11 cellular contexts compared by ENCODE assay signal in the genomic region with DNA sequence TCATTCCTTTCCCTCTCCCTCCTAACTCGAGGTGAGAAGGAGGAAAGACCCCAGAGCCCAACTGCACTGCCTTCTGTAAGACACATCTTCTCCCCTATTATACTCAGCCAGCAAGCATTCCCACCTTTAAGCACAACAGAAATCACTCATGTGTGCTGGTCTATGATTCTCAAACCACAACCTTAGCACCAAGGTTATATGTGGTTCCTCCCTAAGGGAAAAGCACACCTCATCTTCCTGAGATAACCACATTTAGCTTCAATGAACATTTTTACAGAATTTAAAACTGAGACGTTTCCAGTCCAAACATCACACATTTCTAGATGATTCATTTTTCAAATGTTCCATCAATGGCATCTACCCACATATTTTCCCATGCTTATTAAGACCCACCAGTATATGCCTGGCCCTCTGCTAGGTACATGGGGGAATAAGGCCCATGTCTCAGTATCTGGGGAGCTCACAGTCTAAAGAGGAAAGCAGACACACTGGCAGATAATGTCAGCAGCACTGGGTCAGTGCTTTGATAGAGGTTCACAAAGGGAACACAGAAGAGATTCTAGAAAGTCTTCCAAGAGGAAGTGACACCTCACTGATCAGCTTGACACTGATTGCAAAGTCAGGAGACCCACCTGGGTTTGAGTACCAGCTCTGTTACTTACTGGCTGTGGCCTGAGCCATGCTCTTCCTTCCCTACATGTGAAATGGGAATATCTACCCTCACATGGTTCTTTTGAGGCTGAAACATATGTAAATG.
DNase-seq lines count a peak whose midpoint lies in the region; ATAC-seq and TF ChIP-seq lines count a peak whose summit lies in the region.
"Had no signal": no experiment of that assay in that cellular context is flagged by ENCODE, and none has a peak within 500 bp of the region (broad histone marks: within the 10 kb centered on the region; RNA-seq: fewer than 3 reads in every experiment).

No MANE protein-coding gene starts in this region.

- peak overlapping the region; percentile 55 for H3K27ac Mint-ChIP-seq in nephron progenitor cell
- H3K27ac Mint-ChIP-seq: HFFc6 had no signal

- peak overlapping the region; percentile 49 for H3K4me3 Mint-ChIP-seq in nephron progenitor cell
- H3K4me3 Mint-ChIP-seq: HFFc6 had no signal

- H3K36me3 Mint-ChIP-seq in nephron progenitor cell (ENCODE audit: low read depth), result peaks cover 26% of the 10 kb centered on the region

- peaks cover 26% of the 10 kb centered on the region for H3K9me3 Mint-ChIP-seq in nephron progenitor cell
- H3K9me3 Mint-ChIP-seq: HFFc6 had no signal

- no peaks in the 10 kb centered on the region for H3K27me3 Mint-ChIP-seq in nephron progenitor cell (ENCODE audit: low read depth, poor library complexity)

- peaks cover 84% of the 10 kb centered on the region for H3K4me1 Mint-ChIP-seq in nephron progenitor cell

- ATAC-seq in GM18868 (IDR thresholded peaks at IDR 0.05; ENCODE audit: unreplicated experiment) (peak; percentile 73), HG02870 (IDR thresholded peaks at IDR 0.05; ENCODE audit: unreplicated experiment) (peak; percentile 53)
- ATAC-seq: left ventricle myocardium superior had no signal

- TF ChIP-seq CTCF in nephron progenitor cell (IDR thresholded peaks at IDR 0.05), result no peak

- peak; percentile 51 for DNase-seq in RPMI8226
- DNase-seq in nephron progenitor cell, result no peak
- no peak for DNase-seq in iPS-NIHi7 (ENCODE audit: extremely low spot score)
- DNase-seq in OCI-M1 (lab: John Stamatoyannopoulos, UW), result no peak
- no peak for DNase-seq in hepatic stellate cell (ENCODE audit: low spot score)
- DNase-seq: head of caudate nucleus, HFFc6, left ventricle myocardium superior, NCI-H345 had no signal
